9 cellular contexts compared by ENCODE assay signal in genomic region chr9:126626117-126627022, GRCh38. TPM values are rescaled to one million over a fixed set of nuclear protein-coding genes. Genes with fewer than 3 reads are reported as not detected.
DNase-seq lines count a peak whose midpoint lies in the region; ATAC-seq and TF ChIP-seq lines count a peak whose summit lies in the region.
"Had no signal": no experiment of that assay in that cellular context is flagged by ENCODE, and none has a peak within 500 bp of the region (broad histone marks: within the 10 kb centered on the region; RNA-seq: fewer than 3 reads in every experiment).

No MANE protein-coding gene starts in this region.

- CTCF ChIA-PET in CD8-positive, alpha-beta memory T cell (lab: Charles Lee): no interaction called here

- DNase-seq in CD8-positive, alpha-beta memory T cell: no peak
- DNase-seq in SK-N-MC (ENCODE audit: low read depth, low spot score): no peak
- no peak for DNase-seq in glutamatergic neuron
- no peak for DNase-seq in progenitor cell of endocrine pancreas (ENCODE audit: low spot score, unreplicated experiment)
- DNase-seq in mucosa of gallbladder (ENCODE audit: low spot score): no peak
- no peak for DNase-seq in putamen (ENCODE audit: low spot score)
- DNase-seq: activated CD4-positive, alpha-beta T cell treated with anti-CD3 and anti-CD28 coated beads, Interleukin-2, amount 50 U/mL, for 4 hours had no signal

- H3K4me3 ChIP-seq in CD8-positive, alpha-beta memory T cell (ENCODE audit: low read length): peak overlapping the region; percentile 34
- H3K4me3 ChIP-seq in SK-N-MC: 0 out of 2 replicates have a peak overlapping the region, but pooled peaks have one; percentile 38

- H3K36me3 Mint-ChIP-seq in CD8-positive, alpha-beta memory T cell: no peaks in the 10 kb centered on the region
- H3K36me3 Mint-ChIP-seq in glutamatergic neuron (ENCODE audit: unreplicated experiment) (no peaks in the 10 kb centered on the region), progenitor cell of endocrine pancreas (ENCODE audit: insufficient read depth) (no peaks in the 10 kb centered on the region)

- H3K27ac ChIP-seq in CD8-positive, alpha-beta memory T cell (ENCODE audit: low read depth, low read length): no peak overlapping the region
- no peak overlapping the region for H3K27ac ChIP-seq in SK-N-MC

- POLR2A ChIA-PET in CD8-positive, alpha-beta memory T cell (lab: Charles Lee): no interaction called here

- peaks cover 9 to 21% (median 11%) of the 10 kb centered on the region in 3 donors for H3K4me1 Mint-ChIP-seq in CD8-positive, alpha-beta memory T cell
- peaks cover 17% of the 10 kb centered on the region for H3K4me1 Mint-ChIP-seq in glutamatergic neuron (ENCODE audit: low read depth, unreplicated experiment)
- H3K4me1 Mint-ChIP-seq in progenitor cell of endocrine pancreas (ENCODE audit: low read depth): peaks cover 11% of the 10 kb centered on the region

- no peak overlapping the region for H3K27ac Mint-ChIP-seq in CD8-positive, alpha-beta memory T cell
- H3K27ac Mint-ChIP-seq in glutamatergic neuron (ENCODE audit: unreplicated experiment) (no peak overlapping the region), progenitor cell of endocrine pancreas (no peak overlapping the region)

- ATAC-seq in HG02571 (IDR thresholded peaks at IDR 0.05; ENCODE audit: unreplicated experiment): no peak
- ATAC-seq in HG03095 (IDR thresholded peaks at IDR 0.05; ENCODE audit: unreplicated experiment): no peak

- peaks cover 51 to 71% of the 10 kb centered on the region in 2 donors for H3K27me3 Mint-ChIP-seq in CD8-positive, alpha-beta memory T cell
- H3K27me3 Mint-ChIP-seq in glutamatergic neuron (ENCODE audit: unreplicated experiment): peaks cover 33% of the 10 kb centered on the region
- H3K27me3 Mint-ChIP-seq in progenitor cell of endocrine pancreas: peaks cover 89% of the 10 kb centered on the region

- H3K27me3 ChIP-seq in CD8-positive, alpha-beta memory T cell (ENCODE audit: insufficient read depth, low read length, poor library complexity, severe bottlenecking): peaks cover 63% of the 10 kb centered on the region

- H3K4me1 ChIP-seq in CD8-positive, alpha-beta memory T cell (ENCODE audit: insufficient read depth, low read length): peaks cover 12% of the 10 kb centered on the region

- H3K4me3 Mint-ChIP-seq in CD8-positive, alpha-beta memory T cell: peak overlapping the region in 6 of 7 donors; percentile 68 to 82 (median 76)
- H3K4me3 Mint-ChIP-seq in glutamatergic neuron (ENCODE audit: unreplicated experiment): peak overlapping the region; percentile 72
- peak overlapping the region; percentile 64 for H3K4me3 Mint-ChIP-seq in progenitor cell of endocrine pancreas (ENCODE audit: low read depth)

- no peaks in the 10 kb centered on the region for H3K9me3 Mint-ChIP-seq in CD8-positive, alpha-beta memory T cell
- H3K9me3 Mint-ChIP-seq in glutamatergic neuron (ENCODE audit: unreplicated experiment) (peaks cover 5% of the 10 kb centered on the region), progenitor cell of endocrine pancreas (ENCODE audit: low read depth) (no peaks in the 10 kb centered on the region)

- TF ChIP-seq CTCF in glutamatergic neuron (IDR thresholded peaks at IDR 0.05; ENCODE audit: partially characterized antibody, unreplicated experiment) (no peak), progenitor cell of endocrine pancreas (IDR thresholded peaks at IDR 0.05; ENCODE audit: unreplicated experiment) (no peak)

- H3K9me3 ChIP-seq in CD8-positive, alpha-beta memory T cell (ENCODE audit: low read length): no peaks in the 10 kb centered on the region
- no peaks in the 10 kb centered on the region for H3K9me3 ChIP-seq in SK-N-MC (ENCODE audit: low read depth, low read length)

- no peaks in the 10 kb centered on the region for H3K36me3 ChIP-seq in CD8-positive, alpha-beta memory T cell (ENCODE audit: insufficient read depth, low read length)
- no peaks in the 10 kb centered on the region for H3K36me3 ChIP-seq in SK-N-MC (ENCODE audit: insufficient read depth, low read length)

- H3K9ac ChIP-seq in SK-N-MC (ENCODE audit: insufficient read length): no peak overlapping the region

RNA-seq across cellular contexts. Expression of gene LMX1B, which starts 12.6 kb away (rescaled TPM):
- not detected for total RNA-seq in CD8-positive, alpha-beta memory T cell
- not detected for polyA plus RNA-seq in CD8-positive, alpha-beta memory T cell
- total RNA-seq in glutamatergic neuron (ENCODE audit: unreplicated experiment): 0.27 TPM
- total RNA-seq in progenitor cell of endocrine pancreas: 9.1 and 11.0 TPM in 2 replicates
- total RNA-seq in mucosa of gallbladder: 0.17 TPM
